ENCODE assay signal across 14 cellular contexts in genomic region chr12:124289634-124290600, GRCh38. TPM values are rescaled to one million over a fixed set of nuclear protein-coding genes. Genes with fewer than 3 reads are reported as not detected.
A peak's percentile ranks its signal among the peaks of the same experiment; 100 is the strongest.
DNase-seq lines count a peak whose midpoint lies in the region; ATAC-seq, FAIRE-seq and TF ChIP-seq lines count a peak whose summit lies in the region.
"Had no signal": no experiment of that assay in that cellular context is flagged by ENCODE, and none has a peak within 500 bp of the region (broad histone marks: within the 10 kb centered on the region; RNA-seq: fewer than 3 reads in every experiment).

No MANE protein-coding gene starts in this region.

- H3K27me3 ChIP-seq in gastroesophageal sphincter: no peaks in the 10 kb centered on the region

- H3K4me1 ChIP-seq in gastroesophageal sphincter: peaks cover 0 to 29% (median 12%) of the 10 kb centered on the region in 3 donors

- H3K27me3 Mint-ChIP-seq in T-helper 2 cell treated with Interferon-gamma antibody and Interleukin-4, amounts not matched to agents 5 μg/mL and 100 μg/mL, for 36 hours (ENCODE audit: low read depth): peaks cover 15% of the 10 kb centered on the region

- no peak for TF ChIP-seq POLR2A in gastroesophageal sphincter (IDR thresholded peaks at IDR 0.05)

- H3K27ac ChIP-seq in gastroesophageal sphincter: peak overlapping the region in 3 of 4 donors; percentile 30 to 70 (median 43)

- TF ChIP-seq CTCF in gastroesophageal sphincter (IDR thresholded peaks at IDR 0.05): no peak

- peak overlapping the region in 1 of 2 donors; percentile 31 for H3K4me3 ChIP-seq in gastroesophageal sphincter

- no peaks in the 10 kb centered on the region for H3K36me3 Mint-ChIP-seq in T-helper 2 cell treated with Interferon-gamma antibody and Interleukin-4, amounts not matched to agents 5 μg/mL and 100 μg/mL, for 36 hours (ENCODE audit: low read depth)
- H3K36me3 Mint-ChIP-seq: activated naive CD4-positive, alpha-beta T cell treated with anti-CD3 and anti-CD28 coated beads, Interleukin-2, amount 50 U/mL, for 24 hours had no signal

- ATAC-seq in gastroesophageal sphincter (peak; percentile 58), sciatic nerve (peak; percentile 59), HG02938 (IDR thresholded peaks at IDR 0.05; ENCODE audit: unreplicated experiment) (no peak)
- ATAC-seq: activated CD4-positive, alpha-beta T cell treated with anti-CD3 and anti-CD28 coated beads for 36 hours had no signal

- peaks cover 10% of the 10 kb centered on the region for H3K9me3 Mint-ChIP-seq in T-helper 2 cell treated with Interferon-gamma antibody and Interleukin-4, amounts not matched to agents 5 μg/mL and 100 μg/mL, for 36 hours

- H3K4me3 Mint-ChIP-seq in T-helper 2 cell treated with Interferon-gamma antibody and Interleukin-4, amounts not matched to agents 5 μg/mL and 100 μg/mL, for 36 hours: no peak overlapping the region
- H3K4me3 Mint-ChIP-seq: activated CD4-positive, alpha-beta T cell treated with anti-CD3 and anti-CD28 coated beads for 36 hours; activated naive CD4-positive, alpha-beta T cell treated with anti-CD3 and anti-CD28 coated beads, Interleukin-2, amount 50 U/mL, for 24 hours had no signal

- no peaks in the 10 kb centered on the region for H3K4me1 Mint-ChIP-seq in T-helper 2 cell treated with Interferon-gamma antibody and Interleukin-4, amounts not matched to agents 5 μg/mL and 100 μg/mL, for 36 hours (ENCODE audit: low read depth)
- H3K4me1 Mint-ChIP-seq: activated CD4-positive, alpha-beta T cell treated with anti-CD3 and anti-CD28 coated beads for 36 hours; activated naive CD4-positive, alpha-beta T cell treated with anti-CD3 and anti-CD28 coated beads, Interleukin-2, amount 50 U/mL, for 24 hours had no signal

- H3K27ac Mint-ChIP-seq in T-helper 2 cell treated with Interferon-gamma antibody and Interleukin-4, amounts not matched to agents 5 μg/mL and 100 μg/mL, for 36 hours: no peak overlapping the region
- H3K27ac Mint-ChIP-seq: activated CD4-positive, alpha-beta T cell treated with anti-CD3 and anti-CD28 coated beads for 36 hours; activated naive CD4-positive, alpha-beta T cell treated with anti-CD3 and anti-CD28 coated beads, Interleukin-2, amount 50 U/mL, for 24 hours had no signal

- no peak for TF ChIP-seq EP300 in gastroesophageal sphincter (IDR thresholded peaks at IDR 0.05)

- no peak for FAIRE-seq in RCC 7860 (lab: Jason Lieb, UNC)
- FAIRE-seq: keratinocyte had no signal

- intact Hi-C loops in sciatic nerve (cut with DNase I): no loop called here

- peak; percentile 65 for DNase-seq in ELF-1 (ENCODE audit: low read depth, low spot score)
- DNase-seq in RCC 7860 (ENCODE audit: low spot score): peak; percentile 14
- no peak for DNase-seq in sciatic nerve (ENCODE audit: low spot score)
- DNase-seq in T-helper 2 cell treated with Interferon-gamma antibody and Interleukin-4, amounts not matched to agents 5 μg/mL and 100 μg/mL, for 36 hours (ENCODE audit: low spot score): no peak
- no peak for DNase-seq in NCI-H187 (lab: John Stamatoyannopoulos, UW)
- DNase-seq in stimulated activated CD4-positive, alpha-beta T cell treated with anti-CD3 and anti-CD28 coated beads, Interleukin-2, amount 100 ng/mL, for 24 hours: no peak
- DNase-seq: activated CD4-positive, alpha-beta T cell treated with anti-CD3 and anti-CD28 coated beads for 36 hours; effector CD8-positive, alpha-beta T cell; NCI-H1436 treated with DMSO at 0.1 percent for 48 hours had no signal

- no peaks in the 10 kb centered on the region for H3K36me3 ChIP-seq in gastroesophageal sphincter

- peaks cover 0 to 10% (median 0%) of the 10 kb centered on the region in 3 donors for H3K9me3 ChIP-seq in gastroesophageal sphincter

- 53 to 69% methylated on average over 12 to 14 of the region's 21 CpGs for WGBS in gastroesophageal sphincter (ENCODE audit: low coverage in 1 of 2), 2 donors

RNA-seq across cellular contexts. Expression of gene RFLNA, which starts 5.0 kb away (rescaled TPM):
- 1 to 10 TPM in 1 of 4 donors, under 1 TPM in 2, not detected in 1; 0.39 to 1.2 (median 0.54) TPM for total RNA-seq in gastroesophageal sphincter
- 28.1 TPM for total RNA-seq in sciatic nerve
- total RNA-seq: activated CD4-positive, alpha-beta T cell treated with anti-CD3 and anti-CD28 coated beads for 36 hours; OCI-LY7 had no signal

Comparison
In these comparisons a context has a peak if more than half of its experiments do, and no peak if none do; other contexts are left out.
1. DNase-seq: peak in ELF-1 (single experiment) and RCC 7860 (single experiment); none in sciatic nerve (single experiment), T-helper 2 cell treated with Interferon-gamma antibody and Interleukin-4, amounts not matched to agents 5 μg/mL and 100 μg/mL, for 36 hours (single experiment), NCI-H187 (0 of 2) and stimulated activated CD4-positive, alpha-beta T cell treated with anti-CD3 and anti-CD28 coated beads, Interleukin-2, amount 100 ng/mL, for 24 hours (0 of 2).
2. RNA of gene RFLNA, which starts 5.0 kb away (total RNA-seq): 28.1 TPM in sciatic nerve (single experiment); 0.39 to 1.2 TPM in gastroesophageal sphincter; every median in the first group is over 10 times any median in the second.